11 cellular contexts compared by ENCODE assay signal in the genomic region with DNA sequence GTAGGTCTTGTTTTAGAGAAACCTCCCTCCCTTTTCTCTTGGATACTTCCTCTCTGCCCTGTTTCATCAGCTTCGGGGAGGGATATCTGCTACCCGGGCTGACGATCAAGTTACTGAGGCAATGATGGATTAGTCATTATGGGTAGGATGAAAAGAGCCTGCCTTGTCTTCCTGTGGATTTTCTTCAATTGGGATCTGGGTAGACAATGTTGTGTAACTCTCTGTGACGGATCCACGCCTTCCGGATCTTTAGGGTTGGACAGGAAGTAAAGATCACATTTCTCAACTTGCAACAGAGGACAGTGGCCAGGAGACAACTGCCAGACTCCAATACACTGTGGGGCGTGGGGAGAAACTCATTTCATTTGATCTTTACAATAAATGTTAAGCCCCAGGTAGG. TPM values are rescaled to one million over a fixed set of nuclear protein-coding genes. Genes with fewer than 3 reads are reported as not detected.
DNase-seq lines count a peak whose midpoint lies in the region; ATAC-seq and TF ChIP-seq lines count a peak whose summit lies in the region.
"Had no signal": no experiment of that assay in that cellular context is flagged by ENCODE, and none has a peak within 500 bp of the region (broad histone marks: within the 10 kb centered on the region; RNA-seq: fewer than 3 reads in every experiment).

No MANE protein-coding gene starts in this region.

- H3K4me1 Mint-ChIP-seq in CD14-positive monocyte, result peaks cover 24% of the 10 kb centered on the region
- H3K4me1 Mint-ChIP-seq in GM23338, result peaks cover 3% of the 10 kb centered on the region; the same call in 1 of the 3 replicates
- H3K4me1 Mint-ChIP-seq in activated CD4-positive, alpha-beta memory T cell treated with anti-CD3 and anti-CD28 coated beads for 36 hours (ENCODE audit: low read depth), result peaks cover 6% of the 10 kb centered on the region

- H3K4me1 ChIP-seq in GM23338 (ENCODE audit: insufficient read depth), result no peaks in the 10 kb centered on the region

- POLR2A ChIA-PET in activated CD4-positive, alpha-beta memory T cell treated with anti-CD3 and anti-CD28 coated beads for 36 hours (lab: Charles Lee), result no interaction called here

- H3K27me3 Mint-ChIP-seq in CD14-positive monocyte (ENCODE audit: low read depth in 3 of 3), result peaks cover 0 to 9% (median 6%) of the 10 kb centered on the region in 3 donors
- H3K27me3 Mint-ChIP-seq in GM23338 (ENCODE audit: insufficient read depth, low read depth, poor library complexity), result no peaks in the 10 kb centered on the region
- peaks cover 10% of the 10 kb centered on the region for H3K27me3 Mint-ChIP-seq in activated CD4-positive, alpha-beta memory T cell treated with anti-CD3 and anti-CD28 coated beads for 36 hours

- DNase-seq in CD14-positive monocyte (ENCODE audit: low spot score) (peak; percentile 85), NOMO-1 treated with dmso at 0.1 percent for 144 hours (lab: John Stamatoyannopoulos, UW; ENCODE audit: unreplicated experiment) (peak; percentile 55), epithelial cell of proximal tubule (ENCODE audit: low read depth) (peak; percentile 67), myocyte (ENCODE audit: low read depth) (peak; percentile 68), GM23338 (ENCODE audit: low spot score) (no peak), iPS-NIHi11 (ENCODE audit: low spot score) (no peak)
- no peak for DNase-seq in activated CD4-positive, alpha-beta memory T cell treated with anti-CD3 and anti-CD28 coated beads for 36 hours
- DNase-seq: activated T-cell treated with anti-CD3 and anti-CD28 coated beads, Interleukin-2, amount 50 U/mL, for 1 hour; spleen had no signal

- H3K9me3 Mint-ChIP-seq in CD14-positive monocyte, result no peaks in the 10 kb centered on the region
- H3K9me3 Mint-ChIP-seq in GM23338, result no peaks in the 10 kb centered on the region
- H3K9me3 Mint-ChIP-seq in activated CD4-positive, alpha-beta memory T cell treated with anti-CD3 and anti-CD28 coated beads for 36 hours, result no peaks in the 10 kb centered on the region

- H2AFZ ChIP-seq in GM23338, result no peak overlapping the region

- H3K4me3 ChIP-seq in epithelial cell of proximal tubule (ENCODE audit: low read depth, low read length) (no peak overlapping the region), GM23338 (no peak overlapping the region)
- H3K4me3 ChIP-seq: spleen had no signal

- CTCF ChIA-PET in activated CD4-positive, alpha-beta memory T cell treated with anti-CD3 and anti-CD28 coated beads for 36 hours (lab: Charles Lee), result interaction anchor here (1.1 to 2.0 kb wide), 2 partner anchors 10 to 42 kb away, joined by 6 to 8 read pairs; no protein-coding TSS in a partner anchor

- no peaks in the 10 kb centered on the region for H3F3A ChIP-seq in GM23338 (replicated peaks; ENCODE audit: low read depth)

- ATAC-seq in GM23338, result no peak
- ATAC-seq in HG02798 (IDR thresholded peaks at IDR 0.05; ENCODE audit: poor library complexity, unreplicated experiment), result no peak

- intact Hi-C loops in CD14-positive monocyte (cut with micrococcal nuclease), result no loop called here
- intact Hi-C loops in activated CD4-positive, alpha-beta memory T cell treated with anti-CD3 and anti-CD28 coated beads for 36 hours (cut with micrococcal nuclease), result no loop called here

- H3K4me3 Mint-ChIP-seq in CD14-positive monocyte, result peak overlapping the region; percentile 37 to 52
- no peak overlapping the region for H3K4me3 Mint-ChIP-seq in GM23338
- H3K4me3 Mint-ChIP-seq in activated CD4-positive, alpha-beta memory T cell treated with anti-CD3 and anti-CD28 coated beads for 36 hours, result no peak overlapping the region

- H3K36me3 ChIP-seq in GM23338 (ENCODE audit: insufficient read depth), result no peaks in the 10 kb centered on the region
- H3K36me3 ChIP-seq: spleen had no signal

- H3K27ac Mint-ChIP-seq in CD14-positive monocyte, result peak overlapping the region; percentile 84 to 95 (median 92)
- H3K27ac Mint-ChIP-seq in GM23338, result no peak overlapping the region
- H3K27ac Mint-ChIP-seq in activated CD4-positive, alpha-beta memory T cell treated with anti-CD3 and anti-CD28 coated beads for 36 hours, result no peak overlapping the region

- H3K79me2 ChIP-seq in GM23338 (replicated peaks; ENCODE audit: insufficient read depth), result no peaks in the 10 kb centered on the region

- H3K27ac ChIP-seq in GM23338 (ENCODE audit: low read depth), result no peak overlapping the region

- H3K36me3 Mint-ChIP-seq in CD14-positive monocyte, result no peaks in the 10 kb centered on the region
- no peaks in the 10 kb centered on the region for H3K36me3 Mint-ChIP-seq in GM23338 (ENCODE audit: low read depth)
- no peaks in the 10 kb centered on the region for H3K36me3 Mint-ChIP-seq in activated CD4-positive, alpha-beta memory T cell treated with anti-CD3 and anti-CD28 coated beads for 36 hours

- H3K9me2 ChIP-seq in GM23338 (ENCODE audit: insufficient read depth), result no peaks in the 10 kb centered on the region

- H4K20me1 ChIP-seq in GM23338 (replicated peaks; ENCODE audit: insufficient read depth), result no peaks in the 10 kb centered on the region; the same call in 1 of the 2 replicates

- no peak for TF ChIP-seq CTCF in CD14-positive monocyte (IDR thresholded peaks at IDR 0.05)
- TF ChIP-seq CTCF in epithelial cell of proximal tubule (conservative IDR thresholded peaks at IDR 0.05; ENCODE audit: low read depth, low read length), result no peak
- no peak for TF ChIP-seq CTCF in GM23338 (conservative IDR thresholded peaks at IDR 0.05; ENCODE audit: low read depth in 2 of 2)

- no peaks in the 10 kb centered on the region for H3K27me3 ChIP-seq in GM23338 (ENCODE audit: insufficient read depth)

- no peak overlapping the region for H3K4me2 ChIP-seq in GM23338

TF ChIP-seq in GM23338, 12 proteins besides CTCF, POLR2A, EP300 and RAD21 (continues in another document):
- TF ChIP-seq STAT1 (IDR thresholded peaks at IDR 0.05; ENCODE audit: unreplicated experiment), result no peak

RNA-seq across cellular contexts. Expression of a gene that starts 11.3 kb away (rescaled TPM):
- not detected for polyA plus RNA-seq in CD14-positive monocyte
- total RNA-seq in epithelial cell of proximal tubule, result 2.2 and 3.0 TPM in 2 replicates
- 0.29 and 0.94 TPM in 2 replicates for total RNA-seq in myocyte
- polyA plus RNA-seq in myocyte (2012), result 0.11 TPM
- total RNA-seq in GM23338 (2014; rRNA removed; shearing (Covaris generic)), result 13.2 and 22.2 TPM in 2 replicates
- 2.7 and 3.3 TPM in 2 replicates for polyA plus RNA-seq in GM23338 (2016; fragmentation: Nextera tagmentation; extraction: Ambion mirVana)
- not detected for total RNA-seq in activated CD4-positive, alpha-beta memory T cell treated with anti-CD3 and anti-CD28 coated beads for 36 hours

RNA-seq across cellular contexts. Expression of a gene that starts 29.3 kb away (rescaled TPM):
- polyA plus RNA-seq in CD14-positive monocyte (not detected), GM23338 (2016; fragmentation: Nextera tagmentation; extraction: Ambion mirVana) (not detected in 2 replicates)
- total RNA-seq in epithelial cell of proximal tubule (not detected in 2 replicates), myocyte (not detected in 2 replicates)
- polyA plus RNA-seq in myocyte (2012), result 0.24 TPM
- not detected in 2 replicates for total RNA-seq in GM23338 (2014; rRNA removed; shearing (Covaris generic))
- total RNA-seq in activated CD4-positive, alpha-beta memory T cell treated with anti-CD3 and anti-CD28 coated beads for 36 hours, result under 1 TPM in 1 of 2 experiments, not detected in 1; 0.34 TPM
- total RNA-seq: urinary bladder had no signal

RNA-seq across cellular contexts. Expression of a gene that starts 42.1 kb away (rescaled TPM):
- polyA plus RNA-seq in CD14-positive monocyte (10 to 100 TPM; 25.4 to 31.6 TPM), GM23338 (2016; fragmentation: Nextera tagmentation; extraction: Ambion mirVana) (28.5 and 31.0 TPM in 2 replicates)
- total RNA-seq in epithelial cell of proximal tubule (17.1 and 28.8 TPM in 2 replicates), myocyte (8.2 and 15.0 TPM in 2 replicates)
- polyA plus RNA-seq in myocyte (2012), result 5.8 TPM
- 68.5 and 72.0 TPM in 2 replicates for total RNA-seq in GM23338 (2014; rRNA removed; shearing (Covaris generic))
- total RNA-seq in activated CD4-positive, alpha-beta memory T cell treated with anti-CD3 and anti-CD28 coated beads for 36 hours, result 10 to 100 TPM; 24.3 to 25.6 TPM

RNA-seq across cellular contexts. Expression of a gene that starts 49.5 kb away (rescaled TPM):
- polyA plus RNA-seq in CD14-positive monocyte (under 1 TPM; 0.27 to 0.75 TPM), GM23338 (2016; fragmentation: Nextera tagmentation; extraction: Ambion mirVana) (4.9 and 5.3 TPM in 2 replicates)
- total RNA-seq in epithelial cell of proximal tubule (12.5 and 14.0 TPM in 2 replicates), myocyte (10.4 and 10.6 TPM in 2 replicates)
- 13.5 TPM for polyA plus RNA-seq in myocyte (2012)
- 9.3 and 19.9 TPM in 2 replicates for total RNA-seq in GM23338 (2014; rRNA removed; shearing (Covaris generic))
- 1 to 10 TPM; 4.6 to 5.3 TPM for total RNA-seq in activated CD4-positive, alpha-beta memory T cell treated with anti-CD3 and anti-CD28 coated beads for 36 hours

RNA-seq across cellular contexts. Expression of a gene that starts 59.6 kb away (rescaled TPM):
- polyA plus RNA-seq in CD14-positive monocyte (100 to 1,000 TPM; 280 to 302 TPM), GM23338 (2016; fragmentation: Nextera tagmentation; extraction: Ambion mirVana) (121 and 130 TPM in 2 replicates)
- total RNA-seq in epithelial cell of proximal tubule (57.6 and 79.8 TPM in 2 replicates), myocyte (94.1 and 105 TPM in 2 replicates)
- polyA plus RNA-seq in myocyte (2012), result 255 TPM
- 47.8 and 71.7 TPM in 2 replicates for total RNA-seq in GM23338 (2014; rRNA removed; shearing (Covaris generic))
- 10 to 100 TPM; 71.5 to 76.1 TPM for total RNA-seq in activated CD4-positive, alpha-beta memory T cell treated with anti-CD3 and anti-CD28 coated beads for 36 hours

Comparison
In these comparisons a context has a peak if more than half of its experiments do, and no peak if none do; other contexts are left out.
1. DNase-seq: peak in CD14-positive monocyte (single experiment), NOMO-1 treated with dmso at 0.1 percent for 144 hours (single experiment), epithelial cell of proximal tubule (single experiment) and myocyte (single experiment); none in GM23338 (single experiment), iPS-NIHi11 (single experiment) and activated CD4-positive, alpha-beta memory T cell treated with anti-CD3 and anti-CD28 coated beads for 36 hours (single experiment).
2. H3K27ac Mint-ChIP-seq: peak in CD14-positive monocyte (7 of 7); none in GM23338 (single experiment) and activated CD4-positive, alpha-beta memory T cell treated with anti-CD3 and anti-CD28 coated beads for 36 hours (single experiment).
3. H3K4me3 Mint-ChIP-seq: peak in CD14-positive monocyte (2 of 2); none in GM23338 (single experiment) and activated CD4-positive, alpha-beta memory T cell treated with anti-CD3 and anti-CD28 coated beads for 36 hours (single experiment).